Comparison of ENCODE assay signal across 9 cellular contexts in the genomic region with DNA sequence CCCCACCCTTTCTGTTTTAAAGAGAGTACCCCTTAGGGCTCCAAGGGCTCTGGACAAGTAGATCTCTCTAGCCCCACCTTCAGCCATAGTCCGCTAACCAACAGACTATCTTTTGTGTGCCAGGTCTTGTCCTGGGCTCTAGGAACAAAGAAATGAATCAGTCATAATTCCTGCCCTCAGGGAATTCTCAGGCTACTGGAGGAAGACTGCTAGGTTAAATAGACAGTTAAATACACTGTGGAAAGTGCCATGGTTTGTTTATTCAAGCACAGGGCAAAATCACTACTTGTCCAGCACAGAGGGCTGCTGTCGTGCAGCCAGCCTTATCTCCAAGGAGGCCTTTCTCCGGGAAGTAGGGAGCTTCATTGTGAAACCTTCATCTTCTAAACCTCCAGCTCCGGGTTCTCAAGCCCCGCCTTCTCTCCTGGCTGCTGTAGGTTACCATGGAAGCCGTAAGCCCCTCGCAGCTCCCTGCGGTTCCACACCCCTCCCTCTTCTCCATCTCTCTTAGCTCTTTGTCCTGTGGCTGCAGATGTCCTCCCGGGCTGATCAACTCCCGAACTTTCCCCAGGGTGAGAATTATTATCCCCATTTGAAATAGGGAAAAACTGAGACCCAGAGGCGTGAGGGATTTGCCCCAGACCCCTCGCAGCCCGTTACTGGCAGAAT. TPM values are rescaled to one million over a fixed set of nuclear protein-coding genes. Genes with fewer than 3 reads are reported as not detected.
DNase-seq lines count a peak whose midpoint lies in the region; ATAC-seq and TF ChIP-seq lines count a peak whose summit lies in the region.
"Had no signal": no experiment of that assay in that cellular context is flagged by ENCODE, and none has a peak within 500 bp of the region (broad histone marks: within the 10 kb centered on the region; RNA-seq: fewer than 3 reads in every experiment).

No MANE protein-coding gene starts in this region.

- no peak overlapping the region for H2BK5ac ChIP-seq in H9 (ENCODE audit: insufficient read length, low read length)

- H3K9ac ChIP-seq in H9 (ENCODE audit: extremely low read depth, insufficient read length, low read length), result no peak overlapping the region
- H3K9ac ChIP-seq: parathyroid adenoma had no signal

- peak overlapping the region; percentile 58 to 96 (median 75); a peak in 4 of 7 replicates for H3K27ac Mint-ChIP-seq in H9

- no peak overlapping the region for H4K5ac ChIP-seq in H9 (ENCODE audit: insufficient read length, low read depth, low read length)

- peak overlapping the region; percentile 84 for H2AFZ ChIP-seq in H9 (ENCODE audit: low read length)
- H2AFZ ChIP-seq: parathyroid adenoma had no signal

- no CpG with 5 or more reads among the region's 13 CpGs for WGBS in H9 (ENCODE audit: extremely low coverage, insufficient read length, low lambda C conversion rate)

- H3K4me1 Mint-ChIP-seq in H9, result peaks cover 50 to 67% of the 10 kb centered on the region in 2 experiments

- no peak overlapping the region for H2BK120ac ChIP-seq in H9 (ENCODE audit: low read depth, low read length, poor library complexity, severe bottlenecking)

- peak; percentile 84 for DNase-seq in H9
- peak; percentile 67 to 71 for DNase-seq in NCI-H526 (lab: John Stamatoyannopoulos, UW)
- DNase-seq in fibroblast of mammary gland (ENCODE audit: low read depth), result peak; percentile 35
- peak; percentile 95 for DNase-seq in renal cortical epithelial cell (ENCODE audit: low read depth)
- no peak for DNase-seq in dorsolateral prefrontal cortex
- no peak for DNase-seq in stimulated activated naive CD4-positive, alpha-beta T cell (lab: John Stamatoyannopoulos, UW)
- DNase-seq in NK-92 (lab: John Stamatoyannopoulos, UW; ENCODE audit: unreplicated experiment), result no peak

- H3K4ac ChIP-seq in H9 (ENCODE audit: low read depth, low read length), result no peak overlapping the region

- H3K4me2 ChIP-seq in H9 (ENCODE audit: insufficient read depth, insufficient read length, low read length), result peak overlapping the region; percentile 35

- peaks cover 3% of the 10 kb centered on the region; the same call in 1 of the 2 replicates for H3K4me1 ChIP-seq in H9 (ENCODE audit: insufficient read depth, low read length)
- H3K4me1 ChIP-seq: parathyroid adenoma had no signal

- TF ChIP-seq CTCF in H9 (conservative IDR thresholded peaks at IDR 0.05) (no peak), fibroblast of mammary gland (conservative IDR thresholded peaks at IDR 0.05; ENCODE audit: control insufficient read depth, insufficient read depth, low read depth, low read length) (no peak), dorsolateral prefrontal cortex (IDR thresholded peaks at IDR 0.05 in 54 of 56, conservative IDR thresholded peaks at IDR 0.05 in 2 of 56; ENCODE audit: low read depth in 1 of 56, partially characterized antibody in 56 of 56) (no peak)

- no peaks in the 10 kb centered on the region for H3K79me1 ChIP-seq in H9 (ENCODE audit: insufficient read depth, low read depth, low read length, poor library complexity, severe bottlenecking)

- no peak overlapping the region for H3K27ac ChIP-seq in H9 (ENCODE audit: insufficient read length, low read depth, low read length)
- H3K27ac ChIP-seq in dorsolateral prefrontal cortex, result no peak overlapping the region
- H3K27ac ChIP-seq: parathyroid adenoma had no signal

- peak overlapping the region; percentile 44 for H3K18ac ChIP-seq in H9 (ENCODE audit: insufficient read length, low read depth, low read length)

- no peaks in the 10 kb centered on the region for H3K27me3 Mint-ChIP-seq in H9 (ENCODE audit: low read depth)

- H3K56ac ChIP-seq in H9 (ENCODE audit: insufficient read length, low read depth, low read length), result no peak overlapping the region

- no peaks in the 10 kb centered on the region; the same call in 1 of the 2 replicates for H3K27me3 ChIP-seq in H9 (ENCODE audit: insufficient read depth, low read length)
- H3K27me3 ChIP-seq in dorsolateral prefrontal cortex, result no peaks in the 10 kb centered on the region

- H3K4me3 ChIP-seq in fibroblast of mammary gland (ENCODE audit: control insufficient read depth, low read depth, low read length) (no peak overlapping the region), dorsolateral prefrontal cortex (peak overlapping the region in 21 of 59 donors; percentile 0 to 33 (median 14))

- no peaks in the 10 kb centered on the region for H3K79me2 ChIP-seq in H9 (ENCODE audit: insufficient read depth, low read length)
- H3K79me2 ChIP-seq: parathyroid adenoma had no signal

- no peak overlapping the region for H4K91ac ChIP-seq in H9 (ENCODE audit: insufficient read length, low read depth, low read length)

- intact Hi-C loops in dorsolateral prefrontal cortex (cut with DNase I), result no loop called here

- 0 out of 2 replicates have a peak overlapping the region, but pooled peaks have one; percentile 34 for H3K14ac ChIP-seq in H9 (ENCODE audit: insufficient read depth, low read length)

- no peak for ATAC-seq in activated CD4-positive, CD25-positive, alpha-beta regulatory T cell treated with anti-CD3 and anti-CD28 coated beads, Interleukin-2, amount 50 U/mL, for 24 hours

- H3T11ph ChIP-seq in H9 (ENCODE audit: low read length), result no peak overlapping the region

- H4K20me1 ChIP-seq in H9 (ENCODE audit: control insufficient read depth, insufficient read depth, insufficient read length), result no peaks in the 10 kb centered on the region

- no peak overlapping the region for H4K8ac ChIP-seq in H9 (replicated peaks; ENCODE audit: insufficient read length, low read depth, low read length)

- H3K23ac ChIP-seq in H9 (ENCODE audit: insufficient read length, low read depth, low read length), result no peak overlapping the region

- H3K23me2 ChIP-seq in H9 (ENCODE audit: insufficient read length, low read depth, low read length, poor library complexity, severe bottlenecking), result peaks cover 3% of the 10 kb centered on the region

- H2AK5ac ChIP-seq in H9 (ENCODE audit: insufficient read length, low read length), result no peak overlapping the region

- no peaks in the 10 kb centered on the region for H3K9me3 ChIP-seq in H9 (ENCODE audit: control insufficient read depth, low read depth, low read length)

- H2BK12ac ChIP-seq in H9 (ENCODE audit: insufficient read length, low read depth, low read length), result no peak overlapping the region

- no peaks in the 10 kb centered on the region for H3K36me3 Mint-ChIP-seq in H9 (ENCODE audit: insufficient read depth in 1 of 3, low read depth in 3 of 3)

- no peak overlapping the region for H2BK15ac ChIP-seq in H9 (ENCODE audit: low read depth, low read length)

- peak overlapping the region; percentile 25 to 67 for H3K4me3 Mint-ChIP-seq in H9

- H2BK20ac ChIP-seq in H9 (ENCODE audit: low read depth, low read length, poor library complexity, severe bottlenecking), result no peak overlapping the region

- no peaks in the 10 kb centered on the region for H3K9me3 Mint-ChIP-seq in H9

RNA-seq across cellular contexts. Expression of gene SHISAL2A, which starts 29.8 kb away (rescaled TPM):
- 0.44 and 0.90 TPM in 2 replicates for total RNA-seq in H9 (2021)
- not detected in 2 replicates for total RNA-seq in renal cortical epithelial cell
- total RNA-seq in dorsolateral prefrontal cortex, result 1 to 10 TPM in 42 of 120 experiments, under 1 TPM in 49, not detected in 29; 0.28 to 3.2 (median 0.99) TPM

RNA-seq across cellular contexts. Expression of gene COA7, which starts 35.4 kb away (rescaled TPM):
- total RNA-seq in H9 (2021) (69.1 and 70.3 TPM in 2 replicates), renal cortical epithelial cell (20.5 and 20.9 TPM in 2 replicates), dorsolateral prefrontal cortex (10 to 100 TPM; 12.2 to 34.7 (median 23.8) TPM)

Comparison
In these comparisons a context has a peak if more than half of its experiments do, and no peak if none do; other contexts are left out.
1. DNase-seq: peak in H9 (single experiment), NCI-H526 (2 of 2), fibroblast of mammary gland (single experiment) and renal cortical epithelial cell (single experiment); none in dorsolateral prefrontal cortex (0 of 10), stimulated activated naive CD4-positive, alpha-beta T cell (0 of 6) and NK-92 (single experiment).